Comparison of ENCODE assay signal across 1 cellular context in the genomic region with DNA sequence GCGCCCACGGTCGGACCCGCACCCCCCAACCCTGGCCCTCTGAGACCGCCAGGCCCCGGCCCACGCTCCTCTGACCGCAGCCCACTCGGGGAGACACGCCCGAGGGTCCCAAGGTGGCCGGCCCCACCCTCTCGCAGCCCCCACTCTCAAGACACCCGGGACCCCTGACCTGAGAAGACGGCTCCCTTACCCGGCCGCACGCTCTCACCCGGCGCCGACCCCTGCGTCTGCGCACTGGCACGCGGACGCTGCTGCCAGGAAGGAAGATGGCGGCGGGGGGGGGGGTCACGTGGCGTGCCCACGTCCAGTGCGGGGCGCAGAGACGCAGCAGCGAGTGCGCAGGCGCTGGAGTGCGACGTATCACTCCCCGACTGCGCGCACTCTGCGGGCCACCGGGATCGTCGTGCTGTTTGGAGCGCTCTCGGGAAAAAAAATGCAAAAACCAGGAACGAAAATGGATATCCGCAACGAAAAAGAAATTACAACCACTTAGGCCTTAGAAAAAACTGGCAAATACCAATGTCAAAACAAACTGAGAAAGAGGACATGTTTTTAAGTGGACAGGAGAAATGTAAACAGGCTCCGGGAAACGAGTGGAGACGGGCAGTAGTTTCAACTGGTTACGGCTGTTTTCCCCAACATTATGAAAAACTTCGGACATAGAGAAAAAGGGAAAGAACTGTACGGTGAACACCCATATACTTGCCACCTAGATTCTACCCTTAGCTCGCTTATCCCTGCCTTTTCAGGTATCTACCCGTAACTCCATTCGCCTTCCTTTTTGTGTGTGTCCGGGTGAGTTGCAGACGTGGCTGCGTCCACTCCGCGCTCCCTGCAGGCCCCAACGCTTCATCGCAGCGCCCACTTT.
TF ChIP-seq lines count a peak whose summit lies in the region.

A gene (minus strand): TSS at position 236 of the 868 bp plus-strand sequence. CDS start 902 bp downstream, outside the sequence.

TF ChIP-seq in HepG2, 621 proteins besides CTCF, POLR2A, EP300 and RAD21 (continued from another document and continues in another):
- TF ChIP-seq, protein P1, sequence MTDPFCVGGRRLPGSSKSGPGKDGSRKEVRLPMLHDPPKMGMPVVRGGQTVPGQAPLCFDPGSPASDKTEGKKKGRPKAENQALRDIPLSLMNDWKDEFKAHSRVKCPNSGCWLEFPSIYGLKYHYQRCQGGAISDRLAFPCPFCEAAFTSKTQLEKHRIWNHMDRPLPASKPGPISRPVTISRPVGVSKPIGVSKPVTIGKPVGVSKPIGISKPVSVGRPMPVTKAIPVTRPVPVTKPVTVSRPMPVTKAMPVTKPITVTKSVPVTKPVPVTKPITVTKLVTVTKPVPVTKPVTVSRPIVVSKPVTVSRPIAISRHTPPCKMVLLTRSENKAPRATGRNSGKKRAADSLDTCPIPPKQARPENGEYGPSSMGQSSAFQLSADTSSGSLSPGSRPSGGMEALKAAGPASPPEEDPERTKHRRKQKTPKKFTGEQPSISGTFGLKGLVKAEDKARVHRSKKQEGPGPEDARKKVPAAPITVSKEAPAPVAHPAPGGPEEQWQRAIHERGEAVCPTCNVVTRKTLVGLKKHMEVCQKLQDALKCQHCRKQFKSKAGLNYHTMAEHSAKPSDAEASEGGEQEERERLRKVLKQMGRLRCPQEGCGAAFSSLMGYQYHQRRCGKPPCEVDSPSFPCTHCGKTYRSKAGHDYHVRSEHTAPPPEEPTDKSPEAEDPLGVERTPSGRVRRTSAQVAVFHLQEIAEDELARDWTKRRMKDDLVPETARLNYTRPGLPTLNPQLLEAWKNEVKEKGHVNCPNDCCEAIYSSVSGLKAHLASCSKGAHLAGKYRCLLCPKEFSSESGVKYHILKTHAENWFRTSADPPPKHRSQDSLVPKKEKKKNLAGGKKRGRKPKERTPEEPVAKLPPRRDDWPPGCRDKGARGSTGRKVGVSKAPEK (CRISPR knock-in tag; IDR thresholded peaks at IDR 0.05; ENCODE audit: borderline replicate concordance) = 0 out of 2 replicates have a peak, but pooled peaks have one; percentile 21
- TF ChIP-seq XBP1 (CRISPR knock-in tag; IDR thresholded peaks at IDR 0.05) (no peak), ZMYM2 (CRISPR knock-in tag; IDR thresholded peaks at IDR 0.05) (no peak), ZSCAN22 (CRISPR knock-in tag; IDR thresholded peaks at IDR 0.05) (no peak), ZNF547 (CRISPR knock-in tag; IDR thresholded peaks at IDR 0.05) (no peak; the same call in 1 of the 2 replicates), HNRNPK (IDR thresholded peaks at IDR 0.05; ENCODE audit: low read depth, low read length, poor library complexity, severe bottlenecking) (peak; percentile 71), CREM (IDR thresholded peaks at IDR 0.05) (peak; percentile 57; the same call in 1 of the 2 replicates), CREM (CRISPR knock-in tag; IDR thresholded peaks at IDR 0.05) (no peak), NR2C2 (CRISPR knock-in tag; IDR thresholded peaks at IDR 0.05; ENCODE audit: borderline replicate concordance) (peak; percentile 98), ARNT2 (CRISPR knock-in tag; IDR thresholded peaks at IDR 0.05; ENCODE audit: low read depth) (peak; percentile 32; the same call in 1 of the 2 replicates), KDM6A (CRISPR knock-in tag; IDR thresholded peaks at IDR 0.05; ENCODE audit: low read depth) (no peak), MYC (CRISPR knock-in tag; IDR thresholded peaks at IDR 0.05; ENCODE audit: borderline replicate concordance) (peak; percentile 82; the same call in 1 of the 2 replicates), BORCS8-MEF2B (CRISPR knock-in tag; IDR thresholded peaks at IDR 0.05) (peak; percentile 38; the same call in 1 of the 2 replicates), ZNF335 (CRISPR knock-in tag; IDR thresholded peaks at IDR 0.05) (peak; percentile 21; the same call in 1 of the 2 replicates), TBX3 (IDR thresholded peaks at IDR 0.05; ENCODE audit: borderline replicate concordance) (no peak), ZSCAN21 (CRISPR knock-in tag; IDR thresholded peaks at IDR 0.05; ENCODE audit: borderline replicate concordance) (peak; percentile 26), ZNF484 (CRISPR knock-in tag; IDR thresholded peaks at IDR 0.05; ENCODE audit: borderline replicate concordance, low read depth) (no peak; the same call in 1 of the 2 replicates), ZNF543 (CRISPR knock-in tag; IDR thresholded peaks at IDR 0.05) (no peak), NR2F1 (CRISPR knock-in tag; IDR thresholded peaks at IDR 0.05) (peak in 1 of 2 experiments; percentile 5; a peak in 1 of 4 replicates), ZNF33A (CRISPR knock-in tag; IDR thresholded peaks at IDR 0.05; ENCODE audit: borderline replicate concordance) (no peak), ZNF234 (CRISPR knock-in tag; conservative IDR thresholded peaks at IDR 0.05) (no peak), CCDC6 (CRISPR knock-in tag; IDR thresholded peaks at IDR 0.05) (peak; percentile 59; the same call in 1 of the 2 replicates), ARNT (IDR thresholded peaks at IDR 0.05) (no peak), YEATS2 (CRISPR knock-in tag; IDR thresholded peaks at IDR 0.05; ENCODE audit: borderline replicate concordance) (peak; percentile 87; the same call in 1 of the 2 replicates), ZNF264 (CRISPR knock-in tag; IDR thresholded peaks at IDR 0.05) (no peak), DMAP1 (CRISPR knock-in tag; IDR thresholded peaks at IDR 0.05) (peak; percentile 73; the same call in 1 of the 2 replicates), TEAD3 (CRISPR knock-in tag; optimal IDR thresholded peaks at IDR 0.05; ENCODE audit: borderline replicate concordance) (peak; percentile 48), GATAD2A (CRISPR knock-in tag; IDR thresholded peaks at IDR 0.05) (no peak)
- TF ChIP-seq, protein P2, sequence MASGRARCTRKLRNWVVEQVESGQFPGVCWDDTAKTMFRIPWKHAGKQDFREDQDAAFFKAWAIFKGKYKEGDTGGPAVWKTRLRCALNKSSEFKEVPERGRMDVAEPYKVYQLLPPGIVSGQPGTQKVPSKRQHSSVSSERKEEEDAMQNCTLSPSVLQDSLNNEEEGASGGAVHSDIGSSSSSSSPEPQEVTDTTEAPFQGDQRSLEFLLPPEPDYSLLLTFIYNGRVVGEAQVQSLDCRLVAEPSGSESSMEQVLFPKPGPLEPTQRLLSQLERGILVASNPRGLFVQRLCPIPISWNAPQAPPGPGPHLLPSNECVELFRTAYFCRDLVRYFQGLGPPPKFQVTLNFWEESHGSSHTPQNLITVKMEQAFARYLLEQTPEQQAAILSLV (CRISPR knock-in tag; IDR thresholded peaks at IDR 0.05; ENCODE audit: borderline replicate concordance) = peak; percentile 43; the same call in 1 of the 2 replicates
- TF ChIP-seq, protein P3, sequence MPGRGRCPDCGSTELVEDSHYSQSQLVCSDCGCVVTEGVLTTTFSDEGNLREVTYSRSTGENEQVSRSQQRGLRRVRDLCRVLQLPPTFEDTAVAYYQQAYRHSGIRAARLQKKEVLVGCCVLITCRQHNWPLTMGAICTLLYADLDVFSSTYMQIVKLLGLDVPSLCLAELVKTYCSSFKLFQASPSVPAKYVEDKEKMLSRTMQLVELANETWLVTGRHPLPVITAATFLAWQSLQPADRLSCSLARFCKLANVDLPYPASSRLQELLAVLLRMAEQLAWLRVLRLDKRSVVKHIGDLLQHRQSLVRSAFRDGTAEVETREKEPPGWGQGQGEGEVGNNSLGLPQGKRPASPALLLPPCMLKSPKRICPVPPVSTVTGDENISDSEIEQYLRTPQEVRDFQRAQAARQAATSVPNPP (CRISPR knock-in tag; IDR thresholded peaks at IDR 0.05) = peak; percentile 82; the same call in 1 of the 2 replicates
- TF ChIP-seq, protein P4, sequence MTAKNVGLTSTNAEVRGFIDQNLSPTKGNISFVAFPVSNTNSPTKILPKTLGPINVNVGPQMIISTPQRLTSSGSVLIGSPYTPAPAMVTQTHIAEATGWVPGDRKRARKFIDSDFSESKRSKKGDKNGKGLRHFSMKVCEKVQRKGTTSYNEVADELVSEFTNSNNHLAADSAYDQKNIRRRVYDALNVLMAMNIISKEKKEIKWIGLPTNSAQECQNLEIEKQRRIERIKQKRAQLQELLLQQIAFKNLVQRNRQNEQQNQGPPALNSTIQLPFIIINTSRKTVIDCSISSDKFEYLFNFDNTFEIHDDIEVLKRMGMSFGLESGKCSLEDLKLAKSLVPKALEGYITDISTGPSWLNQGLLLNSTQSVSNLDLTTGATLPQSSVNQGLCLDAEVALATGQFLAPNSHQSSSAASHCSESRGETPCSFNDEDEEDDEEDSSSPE (CRISPR knock-in tag; IDR thresholded peaks at IDR 0.05) = peak; percentile 46; the same call in 1 of the 2 replicates
- TF ChIP-seq, protein P5, sequence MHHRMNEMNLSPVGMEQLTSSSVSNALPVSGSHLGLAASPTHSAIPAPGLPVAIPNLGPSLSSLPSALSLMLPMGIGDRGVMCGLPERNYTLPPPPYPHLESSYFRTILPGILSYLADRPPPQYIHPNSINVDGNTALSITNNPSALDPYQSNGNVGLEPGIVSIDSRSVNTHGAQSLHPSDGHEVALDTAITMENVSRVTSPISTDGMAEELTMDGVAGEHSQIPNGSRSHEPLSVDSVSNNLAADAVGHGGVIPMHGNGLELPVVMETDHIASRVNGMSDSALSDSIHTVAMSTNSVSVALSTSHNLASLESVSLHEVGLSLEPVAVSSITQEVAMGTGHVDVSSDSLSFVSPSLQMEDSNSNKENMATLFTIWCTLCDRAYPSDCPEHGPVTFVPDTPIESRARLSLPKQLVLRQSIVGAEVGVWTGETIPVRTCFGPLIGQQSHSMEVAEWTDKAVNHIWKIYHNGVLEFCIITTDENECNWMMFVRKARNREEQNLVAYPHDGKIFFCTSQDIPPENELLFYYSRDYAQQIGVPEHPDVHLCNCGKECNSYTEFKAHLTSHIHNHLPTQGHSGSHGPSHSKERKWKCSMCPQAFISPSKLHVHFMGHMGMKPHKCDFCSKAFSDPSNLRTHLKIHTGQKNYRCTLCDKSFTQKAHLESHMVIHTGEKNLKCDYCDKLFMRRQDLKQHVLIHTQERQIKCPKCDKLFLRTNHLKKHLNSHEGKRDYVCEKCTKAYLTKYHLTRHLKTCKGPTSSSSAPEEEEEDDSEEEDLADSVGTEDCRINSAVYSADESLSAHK (CRISPR knock-in tag; IDR thresholded peaks at IDR 0.05; ENCODE audit: borderline replicate concordance) = no peak
- TF ChIP-seq, protein P6, sequence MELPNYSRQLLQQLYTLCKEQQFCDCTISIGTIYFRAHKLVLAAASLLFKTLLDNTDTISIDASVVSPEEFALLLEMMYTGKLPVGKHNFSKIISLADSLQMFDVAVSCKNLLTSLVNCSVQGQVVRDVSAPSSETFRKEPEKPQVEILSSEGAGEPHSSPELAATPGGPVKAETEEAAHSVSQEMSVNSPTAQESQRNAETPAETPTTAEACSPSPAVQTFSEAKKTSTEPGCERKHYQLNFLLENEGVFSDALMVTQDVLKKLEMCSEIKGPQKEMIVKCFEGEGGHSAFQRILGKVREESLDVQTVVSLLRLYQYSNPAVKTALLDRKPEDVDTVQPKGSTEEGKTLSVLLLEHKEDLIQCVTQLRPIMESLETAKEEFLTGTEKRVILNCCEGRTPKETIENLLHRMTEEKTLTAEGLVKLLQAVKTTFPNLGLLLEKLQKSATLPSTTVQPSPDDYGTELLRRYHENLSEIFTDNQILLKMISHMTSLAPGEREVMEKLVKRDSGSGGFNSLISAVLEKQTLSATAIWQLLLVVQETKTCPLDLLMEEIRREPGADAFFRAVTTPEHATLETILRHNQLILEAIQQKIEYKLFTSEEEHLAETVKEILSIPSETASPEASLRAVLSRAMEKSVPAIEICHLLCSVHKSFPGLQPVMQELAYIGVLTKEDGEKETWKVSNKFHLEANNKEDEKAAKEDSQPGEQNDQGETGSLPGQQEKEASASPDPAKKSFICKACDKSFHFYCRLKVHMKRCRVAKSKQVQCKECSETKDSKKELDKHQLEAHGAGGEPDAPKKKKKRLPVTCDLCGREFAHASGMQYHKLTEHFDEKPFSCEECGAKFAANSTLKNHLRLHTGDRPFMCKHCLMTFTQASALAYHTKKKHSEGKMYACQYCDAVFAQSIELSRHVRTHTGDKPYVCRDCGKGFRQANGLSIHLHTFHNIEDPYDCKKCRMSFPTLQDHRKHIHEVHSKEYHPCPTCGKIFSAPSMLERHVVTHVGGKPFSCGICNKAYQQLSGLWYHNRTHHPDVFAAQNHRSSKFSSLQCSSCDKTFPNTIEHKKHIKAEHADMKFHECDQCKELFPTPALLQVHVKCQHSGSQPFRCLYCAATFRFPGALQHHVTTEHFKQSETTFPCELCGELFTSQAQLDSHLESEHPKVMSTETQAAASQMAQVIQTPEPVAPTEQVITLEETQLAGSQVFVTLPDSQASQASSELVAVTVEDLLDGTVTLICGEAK (IDR thresholded peaks at IDR 0.05) = no peak
- TF ChIP-seq, protein P6 (CRISPR knock-in tag; IDR thresholded peaks at IDR 0.05) = no peak
